ENCODE assay signal across 2 cellular contexts in genomic region chr11:68710445-68710844, GRCh38.
TF ChIP-seq lines count a peak whose summit lies in the region.

No MANE protein-coding gene starts in this region.

TF ChIP-seq in GM23338, 12 proteins besides CTCF, POLR2A, EP300 and RAD21 (continued from another document):
- TF ChIP-seq REST (IDR thresholded peaks at IDR 0.05; ENCODE audit: unreplicated experiment) (no peak), EZH2phosphoT487 (IDR thresholded peaks at IDR 0.05; ENCODE audit: unreplicated experiment) (no peak), ZNF462 (CRISPR knock-in tag; IDR thresholded peaks at IDR 0.05) (no peak)

TF ChIP-seq in WTC11, 78 proteins besides CTCF, POLR2A, EP300 and RAD21 (continued from another document):
- TF ChIP-seq ZSCAN18 (CRISPR knock-in tag; IDR thresholded peaks at IDR 0.05) (no peak), HMGA2 (CRISPR knock-in tag; IDR thresholded peaks at IDR 0.05) (no peak), ELF4 (CRISPR knock-in tag; IDR thresholded peaks at IDR 0.05; ENCODE audit: low read depth) (no peak), MAX (CRISPR knock-in tag; IDR thresholded peaks at IDR 0.05) (no peak), USF2 (CRISPR knock-in tag; IDR thresholded peaks at IDR 0.05) (no peak), NFE2L1 (CRISPR knock-in tag; IDR thresholded peaks at IDR 0.05) (no peak)
